ENCODE assay signal across 21 cellular contexts in the genomic region with DNA sequence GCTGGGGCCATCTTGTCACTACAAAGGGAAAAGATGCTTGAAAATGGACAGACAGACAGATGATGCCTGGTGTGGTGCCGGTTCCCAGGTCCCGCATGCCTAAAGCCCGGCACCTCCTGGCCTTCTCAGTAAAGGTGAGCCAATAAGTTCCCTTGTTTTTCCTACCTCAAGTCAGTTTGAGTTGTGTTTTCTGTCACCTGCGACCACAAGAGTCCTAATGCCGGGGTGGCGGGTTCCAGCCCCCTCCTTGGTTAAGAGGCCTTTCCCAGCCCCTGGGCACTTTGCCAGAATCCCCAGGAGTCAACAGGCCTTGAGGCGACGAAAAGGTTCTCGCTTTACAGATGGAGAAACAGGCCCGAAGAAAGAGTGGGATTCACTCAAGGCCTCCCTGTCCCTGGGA. TPM values are rescaled to one million over a fixed set of nuclear protein-coding genes. Genes with fewer than 3 reads are reported as not detected.
DNase-seq lines count a peak whose midpoint lies in the region; ATAC-seq and TF ChIP-seq lines count a peak whose summit lies in the region.
"Had no signal": no experiment of that assay in that cellular context is flagged by ENCODE, and none has a peak within 500 bp of the region (broad histone marks: within the 10 kb centered on the region; RNA-seq: fewer than 3 reads in every experiment).

No MANE protein-coding gene starts in this region.

- TF ChIP-seq CTCF in left ventricle myocardium inferior (IDR thresholded peaks at IDR 0.05; ENCODE audit: borderline replicate concordance) = no peak
- TF ChIP-seq CTCF in upper lobe of right lung (IDR thresholded peaks at IDR 0.05) = no peak

- H3K27ac ChIP-seq in left ventricle myocardium inferior (replicated peaks) = no peak overlapping the region
- peak overlapping the region; percentile 61 for H3K27ac ChIP-seq in SK-N-MC
- H3K27ac ChIP-seq in upper lobe of right lung = no peak overlapping the region
- H3K27ac ChIP-seq: RWPE1 had no signal

- H3K9me3 ChIP-seq in left ventricle myocardium inferior (replicated peaks) = peaks cover 9% of the 10 kb centered on the region
- no peaks in the 10 kb centered on the region; the same call in 1 of the 2 replicates for H3K9me3 ChIP-seq in SK-N-MC (ENCODE audit: low read depth, low read length)
- H3K9me3 ChIP-seq in upper lobe of right lung = no peaks in the 10 kb centered on the region

- ATAC-seq in upper lobe of right lung (no peak), HG03520 (IDR thresholded peaks at IDR 0.05; ENCODE audit: unreplicated experiment) (no peak)
- ATAC-seq: CD8-positive, alpha-beta T cell had no signal

- H3K36me3 ChIP-seq in left ventricle myocardium inferior (no peaks in the 10 kb centered on the region), SK-N-MC (ENCODE audit: insufficient read depth, low read length) (no peaks in the 10 kb centered on the region), upper lobe of right lung (no peaks in the 10 kb centered on the region)

- peaks cover 4% of the 10 kb centered on the region for H3K4me1 ChIP-seq in left ventricle myocardium inferior
- H3K4me1 ChIP-seq in upper lobe of right lung = no peaks in the 10 kb centered on the region

- H3K4me3 ChIP-seq in left ventricle myocardium inferior (no peak overlapping the region), SK-N-MC (no peak overlapping the region), upper lobe of right lung (no peak overlapping the region)

- DNase-seq in NCI-H1092 (lab: John Stamatoyannopoulos, UW) = peak; percentile 24
- no peak for DNase-seq in NCI-H1092 treated with DMSO at 0.1 percent for 48 hours (lab: John Stamatoyannopoulos, UW)
- peak; percentile 50 for DNase-seq in cardiac septum (ENCODE audit: low spot score)
- DNase-seq in left ventricle myocardium inferior = no peak
- DNase-seq in SK-N-MC (ENCODE audit: low read depth, low spot score) = no peak
- DNase-seq in upper lobe of right lung = peak; percentile 48
- no peak for DNase-seq in activated naive CD4-positive, alpha-beta T cell treated with anti-CD3 and anti-CD28 coated beads, Interleukin-2, amount 50 U/mL, for 16 hours
- DNase-seq: AML-193; C1 segment of cervical spinal cord; CD8-positive, alpha-beta T cell; DMS53; IMR-90; Karpas-422; MV-4-11; NCI-H187 treated with DMSO at 0.1 percent for 48 hours; NK-92 treated with Interleukin-12 subunit alpha and Interleukin-12 subunit beta, amount 100 ng/mL, for 24 hours had no signal

- peak overlapping the region; percentile 37 for H3K9ac ChIP-seq in SK-N-MC (ENCODE audit: insufficient read length)

- H3K27me3 ChIP-seq in left ventricle myocardium inferior (ENCODE audit: low read depth) (peaks cover 95% of the 10 kb centered on the region), upper lobe of right lung (peaks cover 41% of the 10 kb centered on the region)

- intact Hi-C loops in cardiac septum (cut with DNase I) = no loop called here
- intact Hi-C loops in left ventricle myocardium inferior (cut with micrococcal nuclease) = no loop called here
- intact Hi-C loops in upper lobe of right lung (cut with DNase I) = no loop called here

RNA-seq across cellular contexts. Expression of gene FGF19, which starts 9.0 kb away (rescaled TPM):
- total RNA-seq in cardiac septum (not detected), left ventricle myocardium inferior (not detected), upper lobe of right lung (not detected)
- total RNA-seq: A172; CD8-positive, alpha-beta T cell; IMR-90; M059J; T-helper 1 cell treated with Interleukin-12 subunit alpha and Interleukin-12 subunit beta and Interleukin-4 antibody, amounts not matched to agents 30 ng/mL and 1 ng/mL, for 36 hours had no signal

RNA-seq across cellular contexts. Expression of gene LTO1, which starts 19.6 kb away (rescaled TPM):
- 11.8 TPM for total RNA-seq in cardiac septum
- 8.9 TPM for total RNA-seq in left ventricle myocardium inferior
- 25.7 TPM for total RNA-seq in upper lobe of right lung

RNA-seq across cellular contexts. Expression of gene CCND1, which starts 53.8 kb away (rescaled TPM):
- total RNA-seq in cardiac septum = 258 TPM
- 160 TPM for total RNA-seq in left ventricle myocardium inferior
- total RNA-seq in upper lobe of right lung = 283 TPM

Comparison
In these comparisons a context has a peak if more than half of its experiments do, and no peak if none do; other contexts are left out.
1. DNase-seq: peak in NCI-H1092 (single experiment), cardiac septum (single experiment) and upper lobe of right lung (single experiment); none in NCI-H1092 treated with DMSO at 0.1 percent for 48 hours (single experiment), left ventricle myocardium inferior (single experiment), SK-N-MC (single experiment) and activated naive CD4-positive, alpha-beta T cell treated with anti-CD3 and anti-CD28 coated beads, Interleukin-2, amount 50 U/mL, for 16 hours (single experiment).